11 cellular contexts compared by ENCODE assay signal in genomic region chr6:41538556-41539182, GRCh38. TPM values are rescaled to one million over a fixed set of nuclear protein-coding genes. Genes with fewer than 3 reads are reported as not detected.
DNase-seq lines count a peak whose midpoint lies in the region; ATAC-seq, FAIRE-seq and TF ChIP-seq lines count a peak whose summit lies in the region.
"Had no signal": no experiment of that assay in that cellular context is flagged by ENCODE, and none has a peak within 500 bp of the region (broad histone marks: within the 10 kb centered on the region; RNA-seq: fewer than 3 reads in every experiment).

No MANE protein-coding gene starts in this region.

- no peak overlapping the region; the same call in 1 of the 2 replicates for H3K9ac ChIP-seq in Karpas-422 (ENCODE audit: low read length)
- no peak overlapping the region for H3K9ac ChIP-seq in GM12878 (ENCODE audit: control insufficient read depth, insufficient read depth, low read length)
- no peak overlapping the region for H3K9ac ChIP-seq in mesenchymal stem cell (ENCODE audit: low read length)

- H4K91ac ChIP-seq in mesenchymal stem cell (ENCODE audit: low read length) = no peak overlapping the region

- 70% methylated on average over 2 of the region's 2 CpGs for WGBS in GM12878 (ENCODE audit: insufficient coverage, insufficient replicate concordance, low lambda C conversion rate, missing lambda C conversion rate)
- WGBS in mesenchymal stem cell = 70% methylated on average over 2 of the region's 2 CpGs

- no TSS peak for BruUV-seq in GM12878 (replicated peaks; lab: Mats Ljungman, UMichigan)

- H3K14ac ChIP-seq in mesenchymal stem cell (ENCODE audit: low read length in 2 of 2) = no peak overlapping the region

- H3K4me1 ChIP-seq in DOHH2 (ENCODE audit: control insufficient read depth, low read length) (peaks cover 18% of the 10 kb centered on the region), Karpas-422 (ENCODE audit: low read length) (peaks cover 5% of the 10 kb centered on the region; the same call in 1 of the 2 replicates), GM12878 (ENCODE audit: control insufficient read depth, insufficient read depth, low read length) (peaks cover 18% of the 10 kb centered on the region), mesenchymal stem cell (ENCODE audit: control insufficient read depth, insufficient read depth, low read depth, low read length) (peaks cover 2% of the 10 kb centered on the region), osteoblast (ENCODE audit: insufficient read depth, low read length) (no peaks in the 10 kb centered on the region), foreskin keratinocyte (no peaks in the 10 kb centered on the region)
- H3K4me1 ChIP-seq: sigmoid colon had no signal

- no peak overlapping the region for H4K8ac ChIP-seq in mesenchymal stem cell (ENCODE audit: low read length)

- no peak overlapping the region for H2BK120ac ChIP-seq in mesenchymal stem cell (ENCODE audit: low read depth, low read length)

- TF ChIP-seq POLR2A in GM12878 (IDR thresholded peaks at IDR 0.05; ENCODE audit: low read depth, low read length) = no peak

- SMC1A ChIA-PET in GM12878 (lab: Charles Lee; ENCODE audit: uncharacterized antibody, unreplicated experiment) = interaction anchor here (0.9 to 2.2 kb wide), 5 partner anchors 12 to 205 kb away, joined by 3 to 11 read pairs (median 5); no protein-coding TSS in a partner anchor

- H3K23ac ChIP-seq in mesenchymal stem cell (ENCODE audit: low read length in 2 of 2) = no peak overlapping the region

- H3K4me3 ChIP-seq in DOHH2 (ENCODE audit: low read length) (no peak overlapping the region), Karpas-422 (ENCODE audit: low read length) (no peak overlapping the region), GM12878 (no peak overlapping the region), mesenchymal stem cell (ENCODE audit: insufficient read depth in 1 of 2, low read depth in 1 of 2, low read length in 2 of 2) (no peak overlapping the region), osteoblast (ENCODE audit: insufficient read depth, low read length) (no peak overlapping the region)
- H3K4me3 ChIP-seq: sigmoid colon had no signal

- H3K79me1 ChIP-seq in mesenchymal stem cell (replicated peaks; ENCODE audit: low read length, poor library complexity, severe bottlenecking) = no peaks in the 10 kb centered on the region

- FAIRE-seq in GM12878 (lab: Jason Lieb, UNC) = no peak

- no peaks in the 10 kb centered on the region for H3K36me3 ChIP-seq in DOHH2 (ENCODE audit: control insufficient read depth, low read length)
- H3K36me3 ChIP-seq in Karpas-422 (ENCODE audit: insufficient read depth, low read length) = no peaks in the 10 kb centered on the region
- no peaks in the 10 kb centered on the region for H3K36me3 ChIP-seq in GM12878 (ENCODE audit: control insufficient read depth in 2 of 2, insufficient read depth in 2 of 2, low read length in 1 of 2)
- no peaks in the 10 kb centered on the region for H3K36me3 ChIP-seq in mesenchymal stem cell (ENCODE audit: control insufficient read depth in 1 of 2, insufficient read depth in 2 of 2, low read depth in 1 of 2, low read length in 2 of 2)
- H3K36me3 ChIP-seq in osteoblast (ENCODE audit: insufficient read depth, low read length) = no peaks in the 10 kb centered on the region
- H3K36me3 ChIP-seq: sigmoid colon had no signal

- CTCF ChIA-PET in GM12878 (lab: Yijun Ruan, JAX) = interaction anchor here (0.6 to 1.9 kb wide), 3 partner anchors 74 to 167 kb away, joined by 3 to 7 read pairs (median 5); no protein-coding TSS in a partner anchor

- H3K9me2 ChIP-seq in DOHH2 (replicated peaks; ENCODE audit: control insufficient read depth, low read length) = no peaks in the 10 kb centered on the region
- H3K9me2 ChIP-seq in Karpas-422 (replicated peaks; ENCODE audit: insufficient read depth, low read length) = no peaks in the 10 kb centered on the region

- no peaks in the 10 kb centered on the region for H3K79me2 ChIP-seq in DOHH2 (ENCODE audit: control insufficient read depth, low read length)
- H3K79me2 ChIP-seq in Karpas-422 (ENCODE audit: low read length) = no peaks in the 10 kb centered on the region
- no peaks in the 10 kb centered on the region for H3K79me2 ChIP-seq in GM12878 (ENCODE audit: control insufficient read depth, insufficient read depth, low read length)
- no peaks in the 10 kb centered on the region for H3K79me2 ChIP-seq in osteoblast (ENCODE audit: insufficient read depth, low read length)

- H3K4me2 ChIP-seq in DOHH2 (ENCODE audit: low read length) (peak overlapping the region; percentile 16; the same call in 1 of the 2 replicates), Karpas-422 (ENCODE audit: low read depth, low read length, poor library complexity, severe bottlenecking) (no peak overlapping the region), GM12878 (ENCODE audit: control insufficient read depth, insufficient read depth) (no peak overlapping the region), mesenchymal stem cell (ENCODE audit: low read length, poor library complexity, severe bottlenecking) (no peak overlapping the region), osteoblast (ENCODE audit: insufficient read depth, low read length) (no peak overlapping the region)

- TF ChIP-seq EP300 in GM12878 (IDR thresholded peaks at IDR 0.05; ENCODE audit: borderline replicate concordance in 1 of 2, control insufficient read depth in 1 of 2, low read depth in 2 of 2, low read length in 2 of 2) = no peak

- H3K27ac ChIP-seq in DOHH2 (ENCODE audit: low read depth, low read length) = no peak overlapping the region
- H3K27ac ChIP-seq in Karpas-422 (ENCODE audit: low read length) = no peak overlapping the region
- no peak overlapping the region for H3K27ac ChIP-seq in GM12878 (ENCODE audit: control insufficient read depth, insufficient read depth)
- H3K27ac ChIP-seq in mesenchymal stem cell (ENCODE audit: low read length, poor library complexity, severe bottlenecking) = no peak overlapping the region
- H3K27ac ChIP-seq in osteoblast (ENCODE audit: low read depth, low read length) = no peak overlapping the region
- H3K27ac ChIP-seq in foreskin keratinocyte = no peak overlapping the region
- H3K27ac ChIP-seq: sigmoid colon had no signal

- in situ Hi-C loops in GM12878 (cut with MboI) = no loop called here

- DNase-seq in Karpas-422 (peak; percentile 57), GM12878 (ENCODE audit: low read depth, low spot score) (no peak), mesenchymal stem cell (peak; percentile 57), osteoblast (ENCODE audit: insufficient read length, low spot score, missing footprints) (no peak), foreskin keratinocyte (no peak), NCI-H2196 (lab: John Stamatoyannopoulos, UW; ENCODE audit: unreplicated experiment) (no peak)
- DNase-seq in activated CD4-positive, alpha-beta T cell treated with anti-CD3 and anti-CD28 coated beads, Interleukin-2, amount 50 U/mL, for 48 hours = no peak
- DNase-seq: activated T-cell treated with anti-CD3 and anti-CD28 coated beads, Interleukin-2, amount 50 U/mL, for 4 hours; NCI-H774; sigmoid colon had no signal

- H3F3A ChIP-seq in DOHH2 (ENCODE audit: control insufficient read depth, insufficient read depth) = 0 out of 2 replicates have a peak, but pooled peaks cover 2% of the 10 kb centered on the region

- no peak for TF ChIP-seq RAD21 in GM12878 (IDR thresholded peaks at IDR 0.05; ENCODE audit: insufficient read depth, low read depth, low read length)

- no peaks in the 10 kb centered on the region for H4K20me1 ChIP-seq in DOHH2 (ENCODE audit: control insufficient read depth, insufficient read depth, low read depth, low read length)
- 0 out of 2 replicates have a peak, but pooled peaks cover 15% of the 10 kb centered on the region for H4K20me1 ChIP-seq in Karpas-422 (ENCODE audit: insufficient read depth, low read depth, low read length)
- no peaks in the 10 kb centered on the region for H4K20me1 ChIP-seq in GM12878 (ENCODE audit: control insufficient read depth, insufficient read depth)
- peaks cover 4% of the 10 kb centered on the region for H4K20me1 ChIP-seq in osteoblast (ENCODE audit: insufficient read depth, low read length)

- no peak overlapping the region for H2BK12ac ChIP-seq in mesenchymal stem cell (ENCODE audit: low read length in 2 of 2)

- ATAC-seq in GM12878 = peak; percentile 68
- ATAC-seq in foreskin keratinocyte = no peak
- ATAC-seq: activated T-cell treated with anti-CD3 and anti-CD28 coated beads, Interleukin-2, amount 50 U/mL, for 4 hours had no signal

- TF ChIP-seq CTCF in DOHH2 (IDR thresholded peaks at IDR 0.05; ENCODE audit: low read depth, low read length, poor library complexity, severe bottlenecking) (no peak), GM12878 (IDR thresholded peaks at IDR 0.05 in 2 of 3, conservative IDR thresholded peaks at IDR 0.05 in 1 of 3; ENCODE audit: control insufficient read depth in 2 of 3, extremely low read depth in 1 of 3, insufficient read depth in 1 of 3, low read depth in 3 of 3, low read length in 3 of 3) (no peak), osteoblast (IDR thresholded peaks at IDR 0.05; ENCODE audit: extremely low read depth, low read depth, low read length) (no peak), foreskin keratinocyte (conservative IDR thresholded peaks at IDR 0.05) (no peak)

- H2BK5ac ChIP-seq in mesenchymal stem cell (ENCODE audit: low read depth, low read length, poor library complexity, severe bottlenecking) = no peak overlapping the region

- H3K4ac ChIP-seq in mesenchymal stem cell (ENCODE audit: low read depth in 1 of 2, low read length in 2 of 2) = no peak overlapping the region

- H2AFZ ChIP-seq in Karpas-422 (ENCODE audit: low read length) (no peak overlapping the region), GM12878 (ENCODE audit: control insufficient read depth, low read depth, low read length) (no peak overlapping the region), mesenchymal stem cell (ENCODE audit: low read depth, low read length) (no peak overlapping the region), osteoblast (ENCODE audit: low read length) (no peak overlapping the region)

- no peak overlapping the region for H2BK15ac ChIP-seq in mesenchymal stem cell (ENCODE audit: low read depth, poor library complexity, severe bottlenecking)

- H3K9me3 ChIP-seq in DOHH2 (ENCODE audit: control insufficient read depth, insufficient read depth, low read length) (no peaks in the 10 kb centered on the region), Karpas-422 (ENCODE audit: low read length) (no peaks in the 10 kb centered on the region), GM12878 (replicated peaks; ENCODE audit: control insufficient read depth, insufficient read depth, low read length) (no peaks in the 10 kb centered on the region; the same call in 2 of the 3 replicates), mesenchymal stem cell (ENCODE audit: control insufficient read depth, low read length) (no peaks in the 10 kb centered on the region), osteoblast (ENCODE audit: low read depth, low read length) (no peaks in the 10 kb centered on the region)
- H3K9me3 ChIP-seq: sigmoid colon had no signal

- intact Hi-C loops in GM12878 (cut with micrococcal nuclease; ENCODE audit: unreplicated experiment) = no loop called here

- H3K27me3 ChIP-seq in DOHH2 (ENCODE audit: control insufficient read depth, low read length) = no peaks in the 10 kb centered on the region
- H3K27me3 ChIP-seq in Karpas-422 (ENCODE audit: low read length) = no peaks in the 10 kb centered on the region
- no peaks in the 10 kb centered on the region for H3K27me3 ChIP-seq in GM12878 (replicated peaks in 1 of 2; ENCODE audit: control insufficient read depth in 2 of 2, insufficient read depth in 2 of 2, low read length in 1 of 2)
- peaks cover 50 to 63% of the 10 kb centered on the region in 2 experiments for H3K27me3 ChIP-seq in mesenchymal stem cell (ENCODE audit: control insufficient read depth in 1 of 2, insufficient read depth in 1 of 2, low read length in 2 of 2)
- no peaks in the 10 kb centered on the region for H3K27me3 ChIP-seq in osteoblast (ENCODE audit: insufficient read depth, low read length)
- peaks cover 43% of the 10 kb centered on the region for H3K27me3 ChIP-seq in foreskin keratinocyte
- H3K27me3 ChIP-seq: sigmoid colon had no signal

- peak overlapping the region; percentile 33 to 44 for H3K18ac ChIP-seq in mesenchymal stem cell (ENCODE audit: low read depth in 1 of 2, low read length in 2 of 2)

- POLR2A ChIA-PET in GM12878 (lab: Charles Lee) = interaction anchor here (0.6 to 1.5 kb wide), 5 partner anchors 9 to 205 kb away, joined by 3 to 6 read pairs (median 3); no protein-coding TSS in a partner anchor

- RAD21 ChIA-PET in GM12878 (lab: Charles Lee; ENCODE audit: unreplicated experiment) = interaction anchor here (1.1 to 1.4 kb wide), 4 partner anchors 11 to 205 kb away, joined by 3 to 4 read pairs (median 4); no protein-coding TSS in a partner anchor

- no peak overlapping the region for H2AK5ac ChIP-seq in mesenchymal stem cell (ENCODE audit: low read length, severe bottlenecking)

RNA-seq across cellular contexts. Expression of gene FOXP4, which starts 7.5 kb away (rescaled TPM):
- total RNA-seq in Karpas-422 (2014; rRNA removed; shearing (Covaris generic); ENCODE audit: low replicate concordance) = 3.6 and 5.0 TPM in 2 replicates
- total RNA-seq in GM12878 (2013; cell fraction: nucleolus; rRNA removed) = 18.2 and 18.6 TPM in 2 replicates
- total RNA-seq in GM12878 (2014; rRNA removed) = 3.4 and 5.1 TPM in 2 replicates
- total RNA-seq in GM12878 (2014; rRNA removed; fragmentation: Illumina TruSeq; extraction: Trizol) = 1.8 and 2.3 TPM in 2 replicates
- total RNA-seq in GM12878 (2021) = 41.6 and 46.1 TPM in 2 replicates
- polyA plus RNA-seq in GM12878 (2011; ENCODE audit: low read depth) = 4.1 TPM
- 0.73 and 2.3 TPM in 2 replicates for polyA plus RNA-seq in GM12878 (2011; rRNA removed)
- polyA plus RNA-seq in GM12878 (2011; cell fraction: cytosol; rRNA removed) = 4.1 and 4.7 TPM in 2 replicates
- polyA plus RNA-seq in GM12878 (2011; cell fraction: nucleus; rRNA removed) = 18.4 and 27.1 TPM in 2 replicates
- polyA plus RNA-seq in GM12878 (2012) = 18.6 and 19.7 TPM in 2 replicates
- 1.9 and 6.3 TPM in 2 replicates for polyA plus RNA-seq in GM12878 (2014; fragmentation: Illumina TruSeq; extraction: Trizol)
- polyA plus RNA-seq in GM12878 (2014; fragmentation: Nextera tagmentation; extraction: Ambion mirVana) = under 1 TPM; 0.31 to 0.40 TPM
- polyA plus RNA-seq in GM12878 (2014; rRNA removed) = 12.0 and 16.6 TPM in 2 replicates
- 1 to 10 TPM; 2.1 to 2.3 TPM for polyA plus RNA-seq in GM12878 (2016; fragmentation: Nextera tagmentation; extraction: Ambion mirVana)
- polyA minus RNA-seq in GM12878 (2011; rRNA and poly(A)+ RNA removed) = 3.1 and 7.7 TPM in 2 replicates
- polyA minus RNA-seq in GM12878 (2011; cell fraction: cytosol; rRNA and poly(A)+ RNA removed) = 12.6 and 13.3 TPM in 2 replicates
- polyA minus RNA-seq in GM12878 (2011; cell fraction: nucleus; rRNA and poly(A)+ RNA removed) = 4.7 and 9.2 TPM in 2 replicates
- polyA plus RNA-seq in mesenchymal stem cell (2013, experiment 1 of 2) = 23.4 TPM
- polyA plus RNA-seq in mesenchymal stem cell (2013, experiment 2 of 2) = 22.7 TPM
- total RNA-seq in osteoblast = 2.9 and 3.3 TPM in 2 replicates
- 8.2 and 8.8 TPM in 2 replicates for total RNA-seq in foreskin keratinocyte
- polyA plus RNA-seq in foreskin keratinocyte = 12.2 and 12.5 TPM in 2 replicates

Comparison
In these comparisons a context has a peak if more than half of its experiments do, and no peak if none do; other contexts are left out.
1. DNase-seq: peak in Karpas-422 (single experiment) and mesenchymal stem cell (single experiment); none in GM12878 (single experiment), osteoblast (single experiment), foreskin keratinocyte (0 of 2), NCI-H2196 (single experiment) and activated CD4-positive, alpha-beta T cell treated with anti-CD3 and anti-CD28 coated beads, Interleukin-2, amount 50 U/mL, for 48 hours (0 of 2).